In the genomic region with DNA sequence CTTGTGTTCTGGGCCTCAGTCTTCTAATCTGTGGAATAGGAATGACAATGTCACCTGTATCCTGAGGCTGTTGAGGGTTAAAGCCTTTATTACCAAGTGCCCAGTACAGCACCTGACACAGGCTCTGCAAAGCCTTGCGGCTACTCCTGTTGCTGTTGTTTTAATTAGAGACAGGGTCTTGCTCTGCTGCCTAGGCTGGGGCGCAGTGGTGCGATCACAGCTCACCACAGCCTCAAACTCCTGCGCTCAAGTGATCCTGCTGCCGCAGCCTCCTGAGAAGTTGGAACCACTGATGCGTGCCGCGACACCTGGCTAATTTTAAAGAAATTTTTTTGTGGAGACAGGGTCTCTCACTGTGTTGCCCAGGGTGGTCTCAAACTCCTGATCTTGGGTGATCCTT, we compare ENCODE assay signal across 16 cellular contexts.
"Had no signal": no experiment of that assay in that cellular context is flagged by ENCODE, and none has a peak within 500 bp of the region (broad histone marks: within the 10 kb centered on the region; RNA-seq: fewer than 3 reads in every experiment).

No MANE protein-coding gene starts in this region.

- H3K9me3 Mint-ChIP-seq: activated naive CD4-positive, alpha-beta T cell treated with anti-CD3 and anti-CD28 coated beads, Interleukin-2, amount 50 U/mL, for 72 hours; activated T-helper 1 cell treated with anti-CD3 and anti-CD28 coated beads, Interleukin-12 subunit alpha, Interleukin-12 subunit beta, Interleukin-2, Interleukin-4 antibody, amounts not matched to agents 30 ng/mL and 10 ng/mL and 1 ng/mL, durations not matched to agents 14 hours and 24 hours and 36 hours; naive thymus-derived CD8-positive, alpha-beta T cell; stimulated activated memory B cell treated with anti-CD40 and anti-IgM and Interleukin-4, amounts not matched to agents 10 μg/mL and 1 μg/mL and 100 μg/mL, for 72 hours had no signal

- H3K9me3 ChIP-seq: esophagus muscularis mucosa, neutrophil, pancreas, sigmoid colon, testis had no signal

- H3K27ac ChIP-seq: brain microvascular endothelial cell, coronary artery, esophagus muscularis mucosa, neutrophil, sigmoid colon, testis had no signal

- H3K4me3 Mint-ChIP-seq: activated T-helper 1 cell treated with anti-CD3 and anti-CD28 coated beads, Interleukin-12 subunit alpha, Interleukin-12 subunit beta, Interleukin-2, Interleukin-4 antibody, amounts not matched to agents 30 ng/mL and 10 ng/mL and 1 ng/mL, durations not matched to agents 14 hours and 24 hours and 36 hours; stimulated activated memory B cell treated with anti-CD40 and anti-IgM and Interleukin-4, amounts not matched to agents 10 μg/mL and 1 μg/mL and 100 μg/mL, for 72 hours had no signal

- ATAC-seq: activated naive CD4-positive, alpha-beta T cell treated with anti-CD3 and anti-CD28 coated beads, Interleukin-2, amount 50 U/mL, for 72 hours; naive thymus-derived CD8-positive, alpha-beta T cell; pancreas; stimulated activated memory B cell treated with anti-CD40 and anti-IgM and Interleukin-4, amounts not matched to agents 10 μg/mL and 1 μg/mL and 100 μg/mL, for 72 hours had no signal

- H3K36me3 ChIP-seq: brain microvascular endothelial cell, neutrophil, pancreas, sigmoid colon had no signal

- H3K27ac Mint-ChIP-seq: activated T-helper 1 cell treated with anti-CD3 and anti-CD28 coated beads, Interleukin-12 subunit alpha, Interleukin-12 subunit beta, Interleukin-2, Interleukin-4 antibody, amounts not matched to agents 30 ng/mL and 10 ng/mL and 1 ng/mL, durations not matched to agents 14 hours and 24 hours and 36 hours; stimulated activated memory B cell treated with anti-CD40 and anti-IgM and Interleukin-4, amounts not matched to agents 10 μg/mL and 1 μg/mL and 100 μg/mL, for 72 hours had no signal

- DNase-seq: activated CD4-positive, alpha-beta T cell treated with anti-CD3 and anti-CD28 coated beads, Interleukin-2, amount 50 U/mL, for 48 hours; activated gamma-delta T cell treated with Interleukin-2 at 50 U/mL for 16 hours; activated T-cell treated with anti-CD3 and anti-CD28 coated beads for 4 hours; amniotic stem cell; brain microvascular endothelial cell; naive thymus-derived CD8-positive, alpha-beta T cell; sigmoid colon; stimulated activated CD4-positive, alpha-beta T cell treated with anti-CD3 and anti-CD28 coated beads, Interleukin-4, amount 100 ng/mL, for 24 hours; testis had no signal

- H3K27me3 ChIP-seq: brain microvascular endothelial cell, esophagus muscularis mucosa, pancreas, sigmoid colon, testis had no signal

- H3K36me3 Mint-ChIP-seq: activated naive CD4-positive, alpha-beta T cell treated with anti-CD3 and anti-CD28 coated beads, Interleukin-2, amount 50 U/mL, for 72 hours had no signal

- H3K4me3 ChIP-seq: coronary artery, esophagus muscularis mucosa, pancreas, sigmoid colon, testis had no signal
